In genomic region chr4:16931336-16931735, GRCh38 we compare ENCODE assay signal across 26 cellular contexts. TPM values are rescaled to one million over a fixed set of nuclear protein-coding genes. Genes with fewer than 3 reads are reported as not detected.
DNase-seq lines count a peak whose midpoint lies in the region; ATAC-seq, FAIRE-seq and TF ChIP-seq lines count a peak whose summit lies in the region.
"Had no signal": no experiment of that assay in that cellular context is flagged by ENCODE, and none has a peak within 500 bp of the region (broad histone marks: within the 10 kb centered on the region; RNA-seq: fewer than 3 reads in every experiment).

No MANE protein-coding gene starts in this region.

- TF ChIP-seq RAD21 in H1 (IDR thresholded peaks at IDR 0.05 in 1 of 2, conservative IDR thresholded peaks at IDR 0.05 in 1 of 2; ENCODE audit: low read depth in 2 of 2, low read length in 2 of 2): no peak

- H3K36me3 ChIP-seq in GM23248 (ENCODE audit: low read depth) (no peaks in the 10 kb centered on the region), H1 (ENCODE audit: control insufficient read depth in 2 of 4, insufficient read depth in 4 of 4, low read length in 3 of 4) (no peaks in the 10 kb centered on the region), osteoblast (ENCODE audit: insufficient read depth, low read length) (no peaks in the 10 kb centered on the region), gastroesophageal sphincter (no peaks in the 10 kb centered on the region)
- H3K36me3 ChIP-seq: BE2C had no signal

- no peak overlapping the region for H3K18ac ChIP-seq in H1 (ENCODE audit: extremely low read depth, low read length)

- FAIRE-seq in GM12892 (lab: Jason Lieb, UNC) (peak; percentile 33), H1 (lab: Jason Lieb, UNC) (no peak)
- FAIRE-seq: A204.1, GM12878, GM19239, HTR-8/SVneo had no signal

- H3F3A ChIP-seq in GM23248 (ENCODE audit: insufficient read depth): no peaks in the 10 kb centered on the region

- H3K56ac ChIP-seq in H1 (replicated peaks; ENCODE audit: insufficient read length, low read depth, low read length): no peak overlapping the region

- H3K4me1 ChIP-seq in GM23248 (ENCODE audit: insufficient read depth): no peaks in the 10 kb centered on the region
- peaks cover 0 to 4% (median 2%) of the 10 kb centered on the region in 4 experiments; a peak in 2 of 7 replicates for H3K4me1 ChIP-seq in H1 (replicated peaks in 1 of 4; ENCODE audit: control insufficient read depth in 3 of 4, insufficient read depth in 4 of 4, low read length in 3 of 4)
- peaks cover 15% of the 10 kb centered on the region for H3K4me1 ChIP-seq in osteoblast (ENCODE audit: insufficient read depth, low read length)
- no peaks in the 10 kb centered on the region for H3K4me1 ChIP-seq in gastroesophageal sphincter
- H3K4me1 ChIP-seq: BE2C had no signal

- H3K4me3 ChIP-seq in GM23248 (no peak overlapping the region), H1 (ENCODE audit: extremely low read depth in 1 of 4, insufficient read depth in 2 of 4, low read depth in 3 of 4, low read length in 4 of 4) (no peak overlapping the region), osteoblast (ENCODE audit: insufficient read depth, low read length) (no peak overlapping the region), gastroesophageal sphincter (no peak overlapping the region)
- H3K4me3 ChIP-seq: GM12878 had no signal

- H3K23ac ChIP-seq in H1 (ENCODE audit: insufficient read length): no peak overlapping the region

- H3K9me3 ChIP-seq in GM23248 (ENCODE audit: low read depth): no peaks in the 10 kb centered on the region
- no peaks in the 10 kb centered on the region for H3K9me3 ChIP-seq in H1 (ENCODE audit: insufficient read depth in 2 of 2, low read depth in 1 of 2, low read length in 1 of 2)
- no peaks in the 10 kb centered on the region for H3K9me3 ChIP-seq in osteoblast (ENCODE audit: low read depth, low read length)
- H3K9me3 ChIP-seq in gastroesophageal sphincter: no peaks in the 10 kb centered on the region
- H3K9me3 ChIP-seq: BE2C had no signal

- no peak overlapping the region for H3K14ac ChIP-seq in H1 (ENCODE audit: insufficient read length)

- TF ChIP-seq POLR2A in GM12892 (IDR thresholded peaks at IDR 0.05; ENCODE audit: low read depth, low read length) (no peak), H1 (IDR thresholded peaks at IDR 0.05; ENCODE audit: control extremely low read depth in 1 of 2, low read depth in 2 of 2, low read length in 2 of 2) (no peak), gastroesophageal sphincter (IDR thresholded peaks at IDR 0.05) (no peak)

- no peak overlapping the region for H4K5ac ChIP-seq in H1 (ENCODE audit: insufficient read length, low read depth, low read length)

- no peak overlapping the region; the same call in 1 of the 2 replicates for H2AK5ac ChIP-seq in H1 (ENCODE audit: low read depth, low read length)

- 47 to 55% methylated on average over 4 of the region's 4 CpGs for whole genome bisulfite sequencing in GM23248 (ENCODE audit: low coverage in 1 of 2, low lambda C conversion rate in 2 of 2, missing lambda C conversion rate in 2 of 2), 2 experiments
- WGBS in H1 (ENCODE audit: extremely low coverage in 1 of 2, insufficient coverage in 1 of 2, insufficient read length in 1 of 2, insufficient replicate concordance in 2 of 2, low coverage in 1 of 2, low lambda C conversion rate in 2 of 2, missing lambda C conversion rate in 1 of 2), 2 experiments: 83% methylated on average over 4 of the region's 4 CpGs; no CpG with 5 or more reads in 1 of the 2 experiments
- 82 to 100% methylated on average over 1 to 4 of the region's 4 CpGs for WGBS in gastroesophageal sphincter (ENCODE audit: low coverage in 1 of 2), 2 donors

- POLR2A ChIA-PET in H1 (lab: Charles Lee; ENCODE audit: partially characterized antibody): interaction anchor here (2.2 kb wide), 1 partner anchor 15 kb away, joined by 5 read pairs; no protein-coding TSS in a partner anchor

- H3K27me3 ChIP-seq in GM23248 (replicated peaks; ENCODE audit: insufficient read depth): no peaks in the 10 kb centered on the region
- H3K27me3 ChIP-seq in H1 (replicated peaks in 1 of 4; ENCODE audit: control insufficient read depth in 3 of 4, extremely low read depth in 1 of 4, insufficient read depth in 3 of 4, low read length in 3 of 4): no peaks in the 10 kb centered on the region; a peak in 2 of 7 replicates
- no peaks in the 10 kb centered on the region for H3K27me3 ChIP-seq in osteoblast (ENCODE audit: insufficient read depth, low read length)
- no peaks in the 10 kb centered on the region for H3K27me3 ChIP-seq in gastroesophageal sphincter
- H3K27me3 ChIP-seq: BE2C had no signal

- no peak for DNase-seq in GM12892 (ENCODE audit: insufficient read length)
- DNase-seq in GM23248: no peak
- DNase-seq in H1 (ENCODE audit: low read depth in 1 of 2, low spot score in 2 of 2): peak in 1 of 2 experiments; percentile 35
- no peak for DNase-seq in osteoblast (ENCODE audit: insufficient read length, low spot score, missing footprints)
- no peak for DNase-seq in activated T-cell treated with anti-CD3 and anti-CD28 coated beads, Interleukin-2, amount 50 U/mL, for 1 hour
- no peak for DNase-seq in NCI-H1417 (lab: John Stamatoyannopoulos, UW)
- DNase-seq: ACHN; BE2C; C1 segment of cervical spinal cord; CD4-positive, CD25-positive, alpha-beta regulatory T cell; CD8-positive, alpha-beta memory T cell; COR-L47; DMS 273 treated with DMSO at 0.1 percent for 48 hours; DMS53; DND-41; EL; H7; HFFc6 had no signal

- H4K20me1 ChIP-seq in GM23248 (ENCODE audit: insufficient read depth) (no peaks in the 10 kb centered on the region), H1 (replicated peaks in 1 of 2; ENCODE audit: control insufficient read depth in 1 of 2, insufficient read depth in 2 of 2, low read length in 2 of 2) (no peaks in the 10 kb centered on the region), osteoblast (ENCODE audit: insufficient read depth, low read length) (no peaks in the 10 kb centered on the region)

- H2AFZ ChIP-seq in GM23248 (peak overlapping the region; percentile 39; the same call in 1 of the 2 replicates), H1 (ENCODE audit: low read length) (0 out of 2 replicates have a peak overlapping the region, but pooled peaks have one; percentile 50), osteoblast (ENCODE audit: low read length) (peak overlapping the region; percentile 4)

- H3K9ac ChIP-seq in GM23248 (no peak overlapping the region), H1 (replicated peaks in 1 of 4; ENCODE audit: extremely low read depth in 1 of 4, low read depth in 3 of 4, low read length in 3 of 4) (no peak overlapping the region)

- TF ChIP-seq CTCF in H1 (IDR thresholded peaks at IDR 0.05; ENCODE audit: control extremely low read depth in 1 of 3, insufficient read depth in 1 of 3, low read depth in 1 of 3, low read length in 3 of 3) (no peak), osteoblast (IDR thresholded peaks at IDR 0.05; ENCODE audit: extremely low read depth, low read depth, low read length) (no peak), gastroesophageal sphincter (IDR thresholded peaks at IDR 0.05) (no peak)

- H3K79me2 ChIP-seq in GM23248 (ENCODE audit: insufficient read depth) (no peaks in the 10 kb centered on the region), H1 (ENCODE audit: control insufficient read depth in 1 of 2, insufficient read depth in 2 of 2, low read length in 2 of 2) (no peaks in the 10 kb centered on the region), osteoblast (ENCODE audit: insufficient read depth, low read length) (no peaks in the 10 kb centered on the region)

- 0 out of 2 replicates have a peak overlapping the region, but pooled peaks have one; percentile 49 for H2BK15ac ChIP-seq in H1 (ENCODE audit: low read length)

- no peak overlapping the region for H4K91ac ChIP-seq in H1 (replicated peaks; ENCODE audit: insufficient read length, low read length)

- no peaks in the 10 kb centered on the region for H3K23me2 ChIP-seq in H1 (ENCODE audit: low read depth, low read length)

- H4K8ac ChIP-seq in H1 (ENCODE audit: extremely low read depth, insufficient read depth, low read length): no peak overlapping the region

- no peak overlapping the region for H2BK120ac ChIP-seq in H1 (replicated peaks; ENCODE audit: low read depth, low read length)

- in situ Hi-C loops in GM23248 (cut with MboI): no loop called here

- CTCF ChIA-PET in H1 (lab: Charles Lee; ENCODE audit: partially characterized antibody): interaction anchor here (0.6 kb wide), 1 partner anchor 14 kb away, joined by 3 read pairs; no protein-coding TSS in a partner anchor

- no peak overlapping the region; the same call in 1 of the 2 replicates for H2BK5ac ChIP-seq in H1 (ENCODE audit: low read depth, low read length)

- H3K27ac ChIP-seq in GM23248 (no peak overlapping the region), H1 (ENCODE audit: low read depth, low read length) (no peak overlapping the region), osteoblast (ENCODE audit: low read depth, low read length) (no peak overlapping the region), gastroesophageal sphincter (no peak overlapping the region)

- ATAC-seq in gastroesophageal sphincter: no peak
- ATAC-seq: GM12878, HCT116 had no signal

- no peaks in the 10 kb centered on the region for H3K9me2 ChIP-seq in GM23248 (ENCODE audit: insufficient read depth)

- no peak overlapping the region for H3K4me2 ChIP-seq in GM23248 (ENCODE audit: unreplicated experiment)
- no peak overlapping the region for H3K4me2 ChIP-seq in H1 (ENCODE audit: insufficient read depth in 1 of 2, low read depth in 2 of 2, low read length in 2 of 2)
- peak overlapping the region; percentile 12 for H3K4me2 ChIP-seq in osteoblast (ENCODE audit: insufficient read depth, low read length)

- peak overlapping the region; percentile 94; the same call in 1 of the 2 replicates for H2BK20ac ChIP-seq in H1 (ENCODE audit: low read length)

- H2BK12ac ChIP-seq in H1 (ENCODE audit: low read depth, low read length): peak overlapping the region; percentile 29; the same call in 1 of the 2 replicates

- TF ChIP-seq EP300 in H1 (IDR thresholded peaks at IDR 0.05; ENCODE audit: borderline replicate concordance in 1 of 2, low read depth in 2 of 2, low read length in 2 of 2): no peak
- no peak for TF ChIP-seq EP300 in gastroesophageal sphincter (IDR thresholded peaks at IDR 0.05)

- H3K4ac ChIP-seq in H1 (replicated peaks; ENCODE audit: insufficient read length, low read depth, low read length): no peak overlapping the region

- no peaks in the 10 kb centered on the region for H3K79me1 ChIP-seq in H1 (ENCODE audit: low read depth, low read length)

RNA-seq across cellular contexts. Expression of gene LDB2, which starts 32.9 kb away (rescaled TPM):
- polyA plus RNA-seq in GM12892 (2012; ENCODE audit: missing spikeins): not detected
- total RNA-seq in GM23248 (2014; rRNA removed; shearing (Covaris generic)): 76.6 and 79.7 TPM in 2 replicates
- polyA plus RNA-seq in GM23248 (2016; fragmentation: Nextera tagmentation; extraction: Ambion mirVana) (48.6 and 52.8 TPM in 2 replicates), H1 (2011; rRNA removed) (72.5 and 140 TPM in 2 replicates)
- total RNA-seq in H1 (2021; fragmentation: NEBNext Ultra II Directional; extraction: Animal tissue kit (Norgen Biotek cat#: 25700)): 42.7 and 57.0 TPM in 2 replicates
- polyA plus RNA-seq in H1 (2011; cell fraction: cytosol; rRNA removed): 109 TPM
- 120 TPM for polyA plus RNA-seq in H1 (2011; cell fraction: nucleus; rRNA removed)
- 58.9 to 71.0 TPM (median 65.0 TPM) in 4 replicates for polyA plus RNA-seq in H1 (2012, experiment 1 of 2)
- 5.7 TPM for polyA plus RNA-seq in H1 (2012, experiment 2 of 2)
- polyA plus RNA-seq in H1 (2013, experiment 1 of 2): 64.5 TPM
- 66.8 TPM for polyA plus RNA-seq in H1 (2013, experiment 2 of 2)
- polyA minus RNA-seq in H1 (2011; rRNA and poly(A)+ RNA removed): 584 and 647 TPM in 2 replicates
- polyA minus RNA-seq in H1 (2011; cell fraction: cytosol; rRNA and poly(A)+ RNA removed): 58.2 TPM
- polyA minus RNA-seq in H1 (2011; cell fraction: nucleus; rRNA and poly(A)+ RNA removed): 605 TPM
- total RNA-seq in osteoblast (18.8 and 21.8 TPM in 2 replicates), gastroesophageal sphincter (10 to 100 TPM; 23.6 to 29.6 (median 28.3) TPM)
- total RNA-seq: CD4-positive, CD25-positive, alpha-beta regulatory T cell; CD8-positive, alpha-beta memory T cell; G401 had no signal
- polyA plus RNA-seq: CD4-positive, CD25-positive, alpha-beta regulatory T cell; CD8-positive, alpha-beta memory T cell; GM12878; IgD-negative memory B cell had no signal
